In the genomic region with DNA sequence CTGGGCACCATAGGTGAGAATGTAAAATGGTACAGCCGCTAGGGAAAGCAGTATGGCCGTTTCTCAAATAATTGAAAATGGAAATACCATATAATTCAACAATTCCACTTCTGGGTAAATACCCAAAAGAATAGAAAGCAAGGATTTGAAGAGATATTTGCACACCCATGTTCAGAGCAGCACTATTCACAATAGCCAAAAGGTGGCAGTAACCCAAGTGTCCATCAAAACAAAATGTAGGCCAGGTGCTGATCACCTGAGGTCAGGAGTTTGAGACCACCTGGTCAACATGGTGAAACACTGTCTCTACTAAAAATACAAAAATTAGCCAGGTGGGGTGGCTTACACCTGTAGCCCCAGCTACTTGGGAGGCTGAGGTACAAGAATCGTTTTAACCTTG, we compare ENCODE assay signal across 16 cellular contexts.
A peak's percentile ranks its signal among the peaks of the same experiment; 100 is the strongest.
DNase-seq lines count a peak whose midpoint lies in the region; ATAC-seq and TF ChIP-seq lines count a peak whose summit lies in the region.
"Had no signal": no experiment of that assay in that cellular context is flagged by ENCODE, and none has a peak within 500 bp of the region (broad histone marks: within the 10 kb centered on the region; RNA-seq: fewer than 3 reads in every experiment).

No MANE protein-coding gene starts in this region.

- no peak for DNase-seq in A673 (ENCODE audit: low spot score)
- peak; percentile 16 for DNase-seq in OCI-LY7 (ENCODE audit: low spot score)
- DNase-seq in foreskin keratinocyte = no peak
- no peak for DNase-seq in OCI-M2 (lab: John Stamatoyannopoulos, UW; ENCODE audit: unreplicated experiment)
- DNase-seq in NCI-H187 treated with DMSO at 0.1 percent for 48 hours (lab: John Stamatoyannopoulos, UW) = no peak
- DNase-seq in activated T-helper 1 cell treated with anti-CD3 and anti-CD28 coated beads, Interleukin-12 subunit alpha, Interleukin-12 subunit beta, Interleukin-2, Interleukin-4 antibody, amounts not matched to agents 30 ng/mL and 10 ng/mL and 1 ng/mL, durations not matched to agents 14 hours and 24 hours and 36 hours (ENCODE audit: low spot score) = no peak
- DNase-seq: activated CD8-positive, alpha-beta memory T cell treated with anti-CD3 and anti-CD28 coated beads for 24 hours; activated effector memory CD4-positive, alpha-beta T cell treated with Interleukin-2 at 50 U/mL for 16 hours; DMS79; islet precursor cell; NCI-H1694; NCI-H526 treated with DMSO at 0.1 percent for 48 hours had no signal

- H3K36me3 ChIP-seq in A673 (ENCODE audit: insufficient read depth, low read length, poor library complexity, severe bottlenecking) (no peaks in the 10 kb centered on the region), OCI-LY7 (ENCODE audit: insufficient read depth, low read length) (no peaks in the 10 kb centered on the region)
- H3K36me3 ChIP-seq: gastroesophageal sphincter, prostate gland had no signal

- no peaks in the 10 kb centered on the region for H4K20me1 ChIP-seq in OCI-LY7 (ENCODE audit: insufficient read depth, low read length)

- H3K36me3 Mint-ChIP-seq in activated T-helper 1 cell treated with anti-CD3 and anti-CD28 coated beads, Interleukin-12 subunit alpha, Interleukin-12 subunit beta, Interleukin-2, Interleukin-4 antibody, amounts not matched to agents 30 ng/mL and 10 ng/mL and 1 ng/mL, durations not matched to agents 14 hours and 24 hours and 36 hours (ENCODE audit: low read depth) = no peaks in the 10 kb centered on the region

- no peaks in the 10 kb centered on the region for H3K9me3 Mint-ChIP-seq in activated T-helper 1 cell treated with anti-CD3 and anti-CD28 coated beads, Interleukin-12 subunit alpha, Interleukin-12 subunit beta, Interleukin-2, Interleukin-4 antibody, amounts not matched to agents 30 ng/mL and 10 ng/mL and 1 ng/mL, durations not matched to agents 14 hours and 24 hours and 36 hours

- H3K9me3 ChIP-seq in A673 (ENCODE audit: low read depth, low read length, poor library complexity, severe bottlenecking) (no peaks in the 10 kb centered on the region), OCI-LY7 (ENCODE audit: low read length) (no peaks in the 10 kb centered on the region)
- H3K9me3 ChIP-seq: gastroesophageal sphincter, prostate gland had no signal

- H3K27ac Mint-ChIP-seq in activated T-helper 1 cell treated with anti-CD3 and anti-CD28 coated beads, Interleukin-12 subunit alpha, Interleukin-12 subunit beta, Interleukin-2, Interleukin-4 antibody, amounts not matched to agents 30 ng/mL and 10 ng/mL and 1 ng/mL, durations not matched to agents 14 hours and 24 hours and 36 hours = no peak overlapping the region

- no peak overlapping the region for H2AFZ ChIP-seq in OCI-LY7 (ENCODE audit: low read length)

- POLR2A ChIA-PET in A673 (lab: Charles Lee; ENCODE audit: low non-redundant PET) = no interaction called here
- POLR2A ChIA-PET in OCI-LY7 (lab: Charles Lee) = interaction anchor here (0.6 kb wide), 1 partner anchor 336 kb away, joined by 3 read pairs; no protein-coding TSS in a partner anchor

- TF ChIP-seq CTCF in A673 (conservative IDR thresholded peaks at IDR 0.05; ENCODE audit: low read depth, low read length) (0 out of 2 replicates have a peak, but pooled peaks have one; percentile 30), GM12875 (IDR thresholded peaks at IDR 0.05; ENCODE audit: borderline replicate concordance, insufficient read depth, low read depth, low read length) (peak; percentile 36; the same call in 1 of the 2 replicates), OCI-LY7 (conservative IDR thresholded peaks at IDR 0.05; ENCODE audit: low read length) (peak; percentile 71), foreskin keratinocyte (conservative IDR thresholded peaks at IDR 0.05) (peak; percentile 47)

- no peak overlapping the region for H3K4me3 Mint-ChIP-seq in activated T-helper 1 cell treated with anti-CD3 and anti-CD28 coated beads, Interleukin-12 subunit alpha, Interleukin-12 subunit beta, Interleukin-2, Interleukin-4 antibody, amounts not matched to agents 30 ng/mL and 10 ng/mL and 1 ng/mL, durations not matched to agents 14 hours and 24 hours and 36 hours

- H3K27me3 Mint-ChIP-seq in activated T-helper 1 cell treated with anti-CD3 and anti-CD28 coated beads, Interleukin-12 subunit alpha, Interleukin-12 subunit beta, Interleukin-2, Interleukin-4 antibody, amounts not matched to agents 30 ng/mL and 10 ng/mL and 1 ng/mL, durations not matched to agents 14 hours and 24 hours and 36 hours (ENCODE audit: insufficient read depth) = peaks cover 13% of the 10 kb centered on the region

- BruUV-seq in A673 (replicated peaks; lab: Mats Ljungman, UMichigan) (no TSS peak), OCI-LY7 (replicated peaks; lab: Mats Ljungman, UMichigan) (no TSS peak)

- H3K9me2 ChIP-seq in OCI-LY7 (ENCODE audit: insufficient read depth, low read length) = no peaks in the 10 kb centered on the region

- H3K79me2 ChIP-seq in OCI-LY7 (ENCODE audit: insufficient read depth, low read depth, low read length) = no peaks in the 10 kb centered on the region

- CTCF ChIA-PET in A673 (lab: Charles Lee) = no interaction called here
- CTCF ChIA-PET in OCI-LY7 (lab: Charles Lee; ENCODE audit: unreplicated experiment) = interaction anchor here (0.5 kb wide), 1 partner anchor 326 kb away, joined by 3 read pairs; no protein-coding TSS in a partner anchor

- ATAC-seq in foreskin keratinocyte = no peak
- no peak for ATAC-seq in GM19452 (IDR thresholded peaks at IDR 0.05; ENCODE audit: unreplicated experiment)
- ATAC-seq: gastroesophageal sphincter had no signal

- H3K27me3 ChIP-seq in A673 (replicated peaks; ENCODE audit: insufficient read depth, low read depth, low read length, poor library complexity) (peaks cover 67% of the 10 kb centered on the region), foreskin keratinocyte (peaks cover 30% of the 10 kb centered on the region)

- peaks cover 6% of the 10 kb centered on the region for H3K4me1 Mint-ChIP-seq in activated T-helper 1 cell treated with anti-CD3 and anti-CD28 coated beads, Interleukin-12 subunit alpha, Interleukin-12 subunit beta, Interleukin-2, Interleukin-4 antibody, amounts not matched to agents 30 ng/mL and 10 ng/mL and 1 ng/mL, durations not matched to agents 14 hours and 24 hours and 36 hours (ENCODE audit: low read depth)

- intact Hi-C loops in A673 (cut with micrococcal nuclease; ENCODE audit: unreplicated experiment) (no loop called here), OCI-LY7 (cut with micrococcal nuclease; ENCODE audit: unreplicated experiment) (loop anchor here (2.0 kb wide), 1 partner anchor 65 kb away; no protein-coding TSS in a partner anchor)
- intact Hi-C loops in activated T-helper 1 cell treated with anti-CD3 and anti-CD28 coated beads, Interleukin-12 subunit alpha, Interleukin-12 subunit beta, Interleukin-2, Interleukin-4 antibody, amounts not matched to agents 30 ng/mL and 10 ng/mL and 1 ng/mL, durations not matched to agents 14 hours and 24 hours and 36 hours (cut with micrococcal nuclease) = loop anchor here (2.0 kb wide), 1 partner anchor 65 kb away; no protein-coding TSS in a partner anchor

- no peak overlapping the region for H3K27ac ChIP-seq in A673 (ENCODE audit: low read depth, low read length, poor library complexity, severe bottlenecking)
- H3K27ac ChIP-seq in OCI-LY7 (ENCODE audit: low read depth, low read length, poor library complexity, severe bottlenecking) = no peak overlapping the region
- H3K27ac ChIP-seq in foreskin keratinocyte = no peak overlapping the region
- H3K27ac ChIP-seq: gastroesophageal sphincter, prostate gland had no signal

- H3K4me3 ChIP-seq in A673 (ENCODE audit: low read depth, low read length, poor library complexity, severe bottlenecking) (no peak overlapping the region), GM12875 (ENCODE audit: low read depth, low read length) (no peak overlapping the region), OCI-LY7 (ENCODE audit: low read depth, low read length, poor library complexity, severe bottlenecking) (no peak overlapping the region)
- H3K4me3 ChIP-seq: gastroesophageal sphincter, prostate gland had no signal

- H3K4me1 ChIP-seq in A673 (ENCODE audit: insufficient read depth, low read length, poor library complexity, severe bottlenecking) (no peaks in the 10 kb centered on the region), OCI-LY7 (ENCODE audit: insufficient read depth, low read length, poor library complexity, severe bottlenecking) (no peaks in the 10 kb centered on the region), foreskin keratinocyte (no peaks in the 10 kb centered on the region)
- H3K4me1 ChIP-seq: prostate gland had no signal

- H3K4me2 ChIP-seq in OCI-LY7 (ENCODE audit: low read length) = no peak overlapping the region
